Comparison of ENCODE assay signal across 1 cellular context in the genomic region with DNA sequence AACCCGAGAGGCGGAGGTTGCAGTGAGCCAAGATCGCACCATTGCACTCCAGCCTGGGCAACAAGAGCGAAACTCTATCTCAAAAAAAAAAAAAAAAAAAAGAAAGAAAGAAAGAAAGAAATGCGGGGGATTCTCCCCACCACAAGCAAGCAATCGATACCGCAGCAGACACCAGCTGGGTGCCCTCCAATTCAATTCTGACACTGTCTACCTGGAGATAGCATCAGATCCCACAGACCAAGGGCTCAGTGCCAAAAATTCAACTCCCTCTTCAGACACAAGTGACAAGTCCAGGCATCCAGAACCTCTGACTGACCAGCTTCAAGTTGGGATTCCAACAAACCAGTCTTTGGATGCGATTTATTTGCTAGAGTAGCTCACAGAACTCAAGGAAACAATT.
A peak's percentile ranks its signal among the peaks of the same experiment; 100 is the strongest.
TF ChIP-seq lines count a peak whose summit lies in the region.
"Not testable (repeated sequence)": the region's sequence is repeated elsewhere in the genome, so short reads cannot be mapped to it uniquely, and the experiment has no call there.

No MANE protein-coding gene starts in this region.

TF ChIP-seq in K562, 482 proteins besides CTCF, POLR2A, EP300 and RAD21 (continued from another document):
- TF ChIP-seq, protein P1, sequence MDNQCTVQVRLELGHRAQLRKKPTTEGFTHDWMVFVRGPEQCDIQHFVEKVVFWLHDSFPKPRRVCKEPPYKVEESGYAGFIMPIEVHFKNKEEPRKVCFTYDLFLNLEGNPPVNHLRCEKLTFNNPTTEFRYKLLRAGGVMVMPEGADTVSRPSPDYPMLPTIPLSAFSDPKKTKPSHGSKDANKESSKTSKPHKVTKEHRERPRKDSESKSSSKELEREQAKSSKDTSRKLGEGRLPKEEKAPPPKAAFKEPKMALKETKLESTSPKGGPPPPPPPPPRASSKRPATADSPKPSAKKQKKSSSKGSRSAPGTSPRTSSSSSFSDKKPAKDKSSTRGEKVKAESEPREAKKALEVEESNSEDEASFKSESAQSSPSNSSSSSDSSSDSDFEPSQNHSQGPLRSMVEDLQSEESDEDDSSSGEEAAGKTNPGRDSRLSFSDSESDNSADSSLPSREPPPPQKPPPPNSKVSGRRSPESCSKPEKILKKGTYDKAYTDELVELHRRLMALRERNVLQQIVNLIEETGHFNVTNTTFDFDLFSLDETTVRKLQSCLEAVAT (IDR thresholded peaks at IDR 0.05) = peak in 1 of 2 experiments; percentile 84; a peak in 1 of 4 replicates
- TF ChIP-seq HDAC3 (IDR thresholded peaks at IDR 0.05; ENCODE audit: borderline replicate concordance, partially characterized antibody) (peak; percentile 34), NFIC (IDR thresholded peaks at IDR 0.05) (peak; percentile 93), NCOR1 (IDR thresholded peaks at IDR 0.05) (peak; percentile 77), CBFA2T2 (conservative IDR thresholded peaks at IDR 0.05) (peak; percentile 76), TEAD4 (IDR thresholded peaks at IDR 0.05; ENCODE audit: low read length) (peak; percentile 72), RUNX1 (IDR thresholded peaks at IDR 0.05; ENCODE audit: low read depth) (0 out of 2 replicates have a peak, but pooled peaks have one; percentile 56), JUND (IDR thresholded peaks at IDR 0.05; ENCODE audit: borderline replicate concordance, low read depth, low read length) (peak; percentile 54; the same call in 1 of the 2 replicates), BCOR (IDR thresholded peaks at IDR 0.05) (peak; percentile 49; the same call in 1 of the 2 replicates), HDAC1 (IDR thresholded peaks at IDR 0.05) (peak in 1 of 2 experiments; percentile 36; a peak in 1 of 4 replicates), ZEB2 (IDR thresholded peaks at IDR 0.05) (peak; percentile 69), KLF16 (IDR thresholded peaks at IDR 0.05) (0 out of 2 replicates have a peak, but pooled peaks have one; percentile 60), PHB2 (IDR thresholded peaks at IDR 0.05; ENCODE audit: low read depth) (0 out of 2 replicates have a peak, but pooled peaks have one; percentile 29), MTA2 (IDR thresholded peaks at IDR 0.05; ENCODE audit: low read depth) (peak; percentile 53), HDAC2 (IDR thresholded peaks at IDR 0.05) (peak; percentile 66; the same call in 1 of the 2 replicates), CXXC5 (CRISPR knock-in tag; IDR thresholded peaks at IDR 0.05) (0 out of 2 replicates have a peak, but pooled peaks have one; percentile 23), ARID1B (IDR thresholded peaks at IDR 0.05) (peak; percentile 82), MEIS2 (IDR thresholded peaks at IDR 0.05; ENCODE audit: partially characterized antibody) (peak; percentile 31), RCOR1 (IDR thresholded peaks at IDR 0.05; ENCODE audit: borderline replicate concordance in 1 of 2, low read depth in 2 of 2, low read length in 2 of 2) (peak in 1 of 2 experiments; percentile 50; a peak in 1 of 4 replicates), EGR1 (conservative IDR thresholded peaks at IDR 0.05) (0 out of 2 replicates have a peak, but pooled peaks have one; percentile 8), ESRRA (IDR thresholded peaks at IDR 0.05; ENCODE audit: borderline replicate concordance, low read depth) (peak; percentile 48; the same call in 1 of the 2 replicates), CREM (IDR thresholded peaks at IDR 0.05; ENCODE audit: low read depth) (0 out of 2 replicates have a peak, but pooled peaks have one; percentile 8), SMAD4 (CRISPR knock-in tag; conservative IDR thresholded peaks at IDR 0.05) (peak; percentile 93), TCF3 (CRISPR knock-in tag; IDR thresholded peaks at IDR 0.05) (peak; percentile 64), CBFA2T3 (IDR thresholded peaks at IDR 0.05) (peak; percentile 85), TBL1XR1 (IDR thresholded peaks at IDR 0.05; ENCODE audit: low read length in 2 of 2) (peak in 1 of 2 experiments; percentile 75; a peak in 2 of 4 replicates), ZNF384 (IDR thresholded peaks at IDR 0.05; ENCODE audit: low read depth, low read length) (peak; percentile 68), SOX6 (IDR thresholded peaks at IDR 0.05) (peak; percentile 83), SMARCA4 (IDR thresholded peaks at IDR 0.05) (peak; percentile 75; the same call in 1 of the 2 replicates), SMARCE1 (IDR thresholded peaks at IDR 0.05) (peak; percentile 86; the same call in 1 of the 2 replicates), KDM1A (IDR thresholded peaks at IDR 0.05) (peak in 1 of 2 experiments; percentile 53; a peak in 1 of 4 replicates), TAL1 (IDR thresholded peaks at IDR 0.05) (peak; percentile 55)
- not testable (repeated sequence) for TF ChIP-seq TEAD4 (CRISPR knock-in tag; IDR thresholded peaks at IDR 0.05; ENCODE audit: borderline replicate concordance); JUND (tag; IDR thresholded peaks at IDR 0.05; ENCODE audit: borderline replicate concordance, low read depth, low read length)
- TF ChIP-seq, protein P2, sequence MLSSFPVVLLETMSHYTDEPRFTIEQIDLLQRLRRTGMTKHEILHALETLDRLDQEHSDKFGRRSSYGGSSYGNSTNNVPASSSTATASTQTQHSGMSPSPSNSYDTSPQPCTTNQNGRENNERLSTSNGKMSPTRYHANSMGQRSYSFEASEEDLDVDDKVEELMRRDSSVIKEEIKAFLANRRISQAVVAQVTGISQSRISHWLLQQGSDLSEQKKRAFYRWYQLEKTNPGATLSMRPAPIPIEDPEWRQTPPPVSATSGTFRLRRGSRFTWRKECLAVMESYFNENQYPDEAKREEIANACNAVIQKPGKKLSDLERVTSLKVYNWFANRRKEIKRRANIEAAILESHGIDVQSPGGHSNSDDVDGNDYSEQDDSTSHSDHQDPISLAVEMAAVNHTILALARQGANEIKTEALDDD (IDR thresholded peaks at IDR 0.05) = peak; percentile 38; the same call in 1 of the 2 replicates
- TF ChIP-seq, protein P3, sequence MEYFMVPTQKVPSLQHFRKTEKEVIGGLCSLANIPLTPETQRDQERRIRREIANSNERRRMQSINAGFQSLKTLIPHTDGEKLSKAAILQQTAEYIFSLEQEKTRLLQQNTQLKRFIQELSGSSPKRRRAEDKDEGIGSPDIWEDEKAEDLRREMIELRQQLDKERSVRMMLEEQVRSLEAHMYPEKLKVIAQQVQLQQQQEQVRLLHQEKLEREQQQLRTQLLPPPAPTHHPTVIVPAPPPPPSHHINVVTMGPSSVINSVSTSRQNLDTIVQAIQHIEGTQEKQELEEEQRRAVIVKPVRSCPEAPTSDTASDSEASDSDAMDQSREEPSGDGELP (CRISPR knock-in tag; IDR thresholded peaks at IDR 0.05; ENCODE audit: borderline replicate concordance) = peak; percentile 93
- TF ChIP-seq, protein P4, sequence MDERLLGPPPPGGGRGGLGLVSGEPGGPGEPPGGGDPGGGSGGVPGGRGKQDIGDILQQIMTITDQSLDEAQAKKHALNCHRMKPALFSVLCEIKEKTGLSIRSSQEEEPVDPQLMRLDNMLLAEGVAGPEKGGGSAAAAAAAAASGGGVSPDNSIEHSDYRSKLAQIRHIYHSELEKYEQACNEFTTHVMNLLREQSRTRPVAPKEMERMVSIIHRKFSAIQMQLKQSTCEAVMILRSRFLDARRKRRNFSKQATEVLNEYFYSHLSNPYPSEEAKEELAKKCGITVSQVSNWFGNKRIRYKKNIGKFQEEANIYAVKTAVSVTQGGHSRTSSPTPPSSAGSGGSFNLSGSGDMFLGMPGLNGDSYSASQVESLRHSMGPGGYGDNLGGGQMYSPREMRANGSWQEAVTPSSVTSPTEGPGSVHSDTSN (CRISPR knock-in tag; IDR thresholded peaks at IDR 0.05; ENCODE audit: low read depth) = not testable (repeated sequence)
- TF ChIP-seq, protein P4 (tag; conservative IDR thresholded peaks at IDR 0.05; ENCODE audit: low read depth) = peak; percentile 27
- TF ChIP-seq, protein P5, sequence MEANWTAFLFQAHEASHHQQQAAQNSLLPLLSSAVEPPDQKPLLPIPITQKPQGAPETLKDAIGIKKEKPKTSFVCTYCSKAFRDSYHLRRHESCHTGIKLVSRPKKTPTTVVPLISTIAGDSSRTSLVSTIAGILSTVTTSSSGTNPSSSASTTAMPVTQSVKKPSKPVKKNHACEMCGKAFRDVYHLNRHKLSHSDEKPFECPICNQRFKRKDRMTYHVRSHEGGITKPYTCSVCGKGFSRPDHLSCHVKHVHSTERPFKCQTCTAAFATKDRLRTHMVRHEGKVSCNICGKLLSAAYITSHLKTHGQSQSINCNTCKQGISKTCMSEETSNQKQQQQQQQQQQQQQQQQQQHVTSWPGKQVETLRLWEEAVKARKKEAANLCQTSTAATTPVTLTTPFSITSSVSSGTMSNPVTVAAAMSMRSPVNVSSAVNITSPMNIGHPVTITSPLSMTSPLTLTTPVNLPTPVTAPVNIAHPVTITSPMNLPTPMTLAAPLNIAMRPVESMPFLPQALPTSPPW (CRISPR knock-in tag; IDR thresholded peaks at IDR 0.05) = peak; percentile 41; the same call in 1 of the 2 replicates
- TF ChIP-seq, protein P6, sequence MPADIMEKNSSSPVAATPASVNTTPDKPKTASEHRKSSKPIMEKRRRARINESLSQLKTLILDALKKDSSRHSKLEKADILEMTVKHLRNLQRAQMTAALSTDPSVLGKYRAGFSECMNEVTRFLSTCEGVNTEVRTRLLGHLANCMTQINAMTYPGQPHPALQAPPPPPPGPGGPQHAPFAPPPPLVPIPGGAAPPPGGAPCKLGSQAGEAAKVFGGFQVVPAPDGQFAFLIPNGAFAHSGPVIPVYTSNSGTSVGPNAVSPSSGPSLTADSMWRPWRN (IDR thresholded peaks at IDR 0.05; ENCODE audit: low read depth) = peak; percentile 75
- TF ChIP-seq, protein P7, sequence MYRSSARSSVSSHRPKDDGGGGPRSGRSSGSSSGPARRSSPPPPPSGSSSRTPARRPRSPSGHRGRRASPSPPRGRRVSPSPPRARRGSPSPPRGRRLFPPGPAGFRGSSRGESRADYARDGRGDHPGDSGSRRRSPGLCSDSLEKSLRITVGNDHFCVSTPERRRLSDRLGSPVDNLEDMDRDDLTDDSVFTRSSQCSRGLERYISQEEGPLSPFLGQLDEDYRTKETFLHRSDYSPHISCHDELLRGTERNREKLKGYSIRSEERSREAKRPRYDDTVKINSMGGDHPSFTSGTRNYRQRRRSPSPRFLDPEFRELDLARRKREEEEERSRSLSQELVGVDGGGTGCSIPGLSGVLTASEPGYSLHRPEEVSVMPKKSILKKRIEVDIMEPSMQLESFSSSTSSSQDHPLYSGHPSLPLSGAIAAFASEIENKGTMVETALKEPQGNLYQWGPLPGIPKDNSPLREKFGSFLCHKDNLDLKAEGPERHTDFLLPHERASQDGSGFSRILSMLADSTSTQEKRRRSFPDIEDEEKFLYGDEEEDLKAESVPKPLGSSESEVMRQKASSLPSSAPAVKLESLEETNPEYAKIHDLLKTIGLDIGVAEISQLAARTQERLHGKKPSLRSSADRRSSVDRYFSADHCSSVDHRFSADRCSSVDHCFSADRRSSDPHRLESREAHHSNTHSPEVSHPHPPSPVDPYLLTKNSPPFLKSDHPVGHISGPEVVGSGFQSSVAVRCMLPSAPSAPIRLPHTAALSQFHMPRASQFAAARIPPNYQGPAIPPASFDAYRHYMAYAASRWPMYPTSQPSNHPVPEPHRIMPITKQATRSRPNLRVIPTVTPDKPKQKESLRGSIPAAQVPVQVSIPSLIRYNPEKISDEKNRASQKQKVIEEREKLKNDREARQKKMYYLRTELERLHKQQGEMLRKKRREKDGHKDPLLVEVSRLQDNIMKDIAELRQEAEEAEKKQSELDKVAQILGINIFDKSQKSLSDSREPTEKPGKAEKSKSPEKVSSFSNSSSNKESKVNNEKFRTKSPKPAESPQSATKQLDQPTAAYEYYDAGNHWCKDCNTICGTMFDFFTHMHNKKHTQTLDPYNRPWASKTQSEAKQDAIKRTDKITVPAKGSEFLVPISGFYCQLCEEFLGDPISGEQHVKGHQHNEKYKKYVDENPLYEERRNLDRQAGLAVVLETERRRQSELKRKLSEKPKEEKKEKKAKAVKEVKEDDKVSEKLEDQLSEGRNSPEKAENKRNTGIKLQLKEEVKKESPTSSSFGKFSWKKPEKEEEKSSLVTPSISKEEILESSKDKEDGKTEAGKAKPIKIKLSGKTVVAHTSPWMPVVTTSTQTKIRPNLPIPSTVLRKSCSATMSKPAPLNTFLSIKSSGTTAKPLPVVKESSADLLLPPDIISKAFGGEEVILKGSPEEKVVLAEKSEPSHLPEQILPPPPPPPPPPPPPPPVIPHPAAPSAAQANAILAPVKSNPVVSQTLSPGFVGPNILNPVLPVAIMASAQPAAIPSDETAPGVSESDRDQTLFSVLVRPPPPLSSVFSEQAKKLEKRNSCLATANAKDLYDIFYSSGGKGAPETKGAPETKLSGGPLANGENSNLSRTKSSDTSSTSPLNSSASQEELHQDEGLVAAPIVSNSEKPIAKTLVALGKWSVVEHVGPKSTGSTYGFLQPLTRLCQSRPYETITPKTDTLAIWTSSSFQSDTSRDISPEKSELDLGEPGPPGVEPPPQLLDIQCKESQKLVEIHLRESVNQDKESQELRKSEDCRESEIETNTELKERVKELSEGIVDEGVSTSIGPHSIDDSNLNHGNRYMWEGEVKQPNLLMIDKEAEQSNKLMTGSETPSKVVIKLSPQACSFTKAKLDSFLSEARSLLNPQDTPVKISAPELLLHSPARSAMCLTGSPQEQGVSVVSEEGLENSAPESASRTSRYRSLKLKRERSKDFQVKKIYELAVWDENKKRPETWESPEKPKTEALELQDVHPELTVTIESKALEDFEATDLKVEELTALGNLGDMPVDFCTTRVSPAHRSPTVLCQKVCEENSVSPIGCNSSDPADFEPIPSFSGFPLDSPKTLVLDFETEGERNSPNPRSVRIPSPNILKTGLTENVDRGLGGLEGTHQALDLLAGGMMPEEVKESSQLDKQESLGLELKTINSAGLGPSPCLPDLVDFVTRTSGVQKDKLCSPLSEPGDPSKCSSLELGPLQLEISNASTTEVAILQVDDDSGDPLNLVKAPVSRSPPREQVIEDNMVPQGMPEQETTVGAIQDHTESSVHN (IDR thresholded peaks at IDR 0.05; ENCODE audit: borderline replicate concordance in 1 of 2, low read depth in 1 of 2) = 0 out of 4 replicates have a peak, but pooled peaks of 1 of the 2 experiments have one; percentile 48
TF ChIP-seq in K562: peak in this region for 42; not testable (repeated sequence) for 440.
